1 cellular context compared by ENCODE assay signal in genomic region chr10:108586424-108586823, GRCh38.
TF ChIP-seq lines count a peak whose summit lies in the region.

No MANE protein-coding gene starts in this region.

TF ChIP-seq in WTC11, 78 proteins besides CTCF, POLR2A, EP300 and RAD21 (continued from another document):
- TF ChIP-seq, protein P1, sequence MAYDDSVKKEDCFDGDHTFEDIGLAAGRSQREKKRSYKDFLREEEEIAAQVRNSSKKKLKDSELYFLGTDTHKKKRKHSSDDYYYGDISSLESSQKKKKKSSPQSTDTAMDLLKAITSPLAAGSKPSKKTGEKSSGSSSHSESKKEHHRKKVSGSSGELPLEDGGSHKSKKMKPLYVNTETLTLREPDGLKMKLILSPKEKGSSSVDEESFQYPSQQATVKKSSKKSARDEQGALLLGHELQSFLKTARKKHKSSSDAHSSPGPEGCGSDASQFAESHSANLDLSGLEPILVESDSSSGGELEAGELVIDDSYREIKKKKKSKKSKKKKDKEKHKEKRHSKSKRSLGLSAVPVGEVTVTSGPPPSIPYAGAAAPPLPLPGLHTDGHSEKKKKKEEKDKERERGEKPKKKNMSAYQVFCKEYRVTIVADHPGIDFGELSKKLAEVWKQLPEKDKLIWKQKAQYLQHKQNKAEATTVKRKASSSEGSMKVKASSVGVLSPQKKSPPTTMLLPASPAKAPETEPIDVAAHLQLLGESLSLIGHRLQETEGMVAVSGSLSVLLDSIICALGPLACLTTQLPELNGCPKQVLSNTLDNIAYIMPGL (CRISPR knock-in tag; IDR thresholded peaks at IDR 0.05): no peak
- no peak for TF ChIP-seq JUN (CRISPR knock-in tag; IDR thresholded peaks at IDR 0.05)
- TF ChIP-seq ZBTB43 (CRISPR knock-in tag; IDR thresholded peaks at IDR 0.05): no peak
- TF ChIP-seq EMX1 (CRISPR knock-in tag; IDR thresholded peaks at IDR 0.05): no peak
